19 cellular contexts compared by ENCODE assay signal in the genomic region with DNA sequence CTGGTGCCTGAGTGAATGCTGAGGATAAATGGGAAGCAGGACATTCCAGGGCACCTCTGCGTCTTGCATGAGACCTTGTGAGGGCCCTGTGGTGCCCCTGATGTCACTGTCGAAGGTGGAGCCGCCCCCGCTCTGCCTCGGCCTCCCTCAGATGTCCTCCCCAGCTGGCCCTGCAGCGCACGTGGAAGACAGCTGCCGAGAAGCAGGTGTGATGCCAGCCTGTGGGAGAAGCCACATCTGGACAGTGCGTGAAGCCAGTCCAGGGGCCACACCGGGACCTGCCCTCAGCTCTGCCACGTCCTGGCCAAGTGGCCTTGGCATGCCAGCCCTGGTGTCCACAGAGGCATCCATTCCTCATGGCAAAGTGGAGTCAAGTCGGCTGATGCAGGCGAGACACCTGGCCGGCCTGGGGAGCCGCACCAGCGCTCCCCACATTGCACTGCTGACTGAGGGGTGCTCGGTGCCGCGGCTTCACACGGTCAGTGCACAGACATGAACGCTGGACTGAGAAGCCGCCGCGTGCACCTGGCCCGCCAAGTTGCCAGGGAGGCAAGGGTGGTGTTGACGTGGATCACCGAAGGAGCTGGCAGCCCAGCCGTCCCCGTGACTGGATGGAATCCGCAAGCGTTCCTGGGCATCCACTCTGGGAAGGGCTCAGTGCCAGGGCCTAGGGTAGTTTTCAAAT. TPM values are rescaled to one million over a fixed set of nuclear protein-coding genes. Genes with fewer than 3 reads are reported as not detected.
DNase-seq lines count a peak whose midpoint lies in the region; ATAC-seq and TF ChIP-seq lines count a peak whose summit lies in the region.
"Had no signal": no experiment of that assay in that cellular context is flagged by ENCODE, and none has a peak within 500 bp of the region (broad histone marks: within the 10 kb centered on the region; RNA-seq: fewer than 3 reads in every experiment).

No MANE protein-coding gene starts in this region.

- H3K4me3 ChIP-seq in right cardiac atrium (ENCODE audit: low read length) (no peak overlapping the region), spleen (no peak overlapping the region)
- H3K4me3 ChIP-seq: A549, breast epithelium had no signal

- no peaks in the 10 kb centered on the region for H3K9me3 ChIP-seq in right cardiac atrium (ENCODE audit: control insufficient read depth, low read length)
- no peaks in the 10 kb centered on the region for H3K9me3 ChIP-seq in spleen
- H3K9me3 ChIP-seq: A549, breast epithelium had no signal

- DNase-seq in activated CD4-positive, alpha-beta T cell treated with anti-CD3 and anti-CD28 coated beads, Interleukin-2, amount 10 ng/mL, durations not matched to agents 7 days and 5 days = peak; percentile 3
- DNase-seq in activated CD4-positive, alpha-beta T cell treated with anti-CD3 and anti-CD28 coated beads, Interleukin-2, amount 50 U/mL, for 48 hours = no peak
- DNase-seq in activated CD8-positive, alpha-beta memory T cell treated with anti-CD3 and anti-CD28 coated beads, Interleukin-2, amount 50 U/mL, for 4 hours = peak; percentile 12
- DNase-seq in right cardiac atrium = peak; percentile 63 to 83 (median 79)
- DNase-seq in spleen = peak; percentile 71
- no peak for DNase-seq in left colon
- DNase-seq: activated naive CD8-positive, alpha-beta T cell treated with anti-CD3 and anti-CD28 coated beads for 36 hours; DMS79; mammary epithelial cell; NCI-H146; NCI-H345; SIG-M5; T-helper 9 cell had no signal

- 76% methylated on average over 31 of the region's 31 CpGs for WGBS in right cardiac atrium
- WGBS in spleen, 5 donors = 89 to 93% (median 90%) methylated on average over 17 to 31 of the region's 31 CpGs

- CTCF ChIA-PET in activated CD4-positive, alpha-beta T cell treated with anti-CD3 and anti-CD28 coated beads, Interleukin-2, amount 10 ng/mL, durations not matched to agents 7 days and 5 days (lab: Charles Lee) = interaction anchor here (0.6 kb wide), 1 partner anchor 294 kb away, joined by 3 read pairs; no protein-coding TSS in a partner anchor

- no peak overlapping the region for H3K4me3 Mint-ChIP-seq in activated CD4-positive, alpha-beta T cell treated with anti-CD3 and anti-CD28 coated beads, Interleukin-2, amount 10 ng/mL, durations not matched to agents 7 days and 5 days
- H3K4me3 Mint-ChIP-seq: activated naive CD8-positive, alpha-beta T cell treated with anti-CD3 and anti-CD28 coated beads for 36 hours; CD14-positive monocyte; nephron had no signal

- intact Hi-C loops in right cardiac atrium (cut with DNase I) = no loop called here
- intact Hi-C loops in spleen (cut with DNase I; ENCODE audit: low total_unique reads) = no loop called here
- intact Hi-C loops in left colon (cut with DNase I, micrococcal nuclease) = no loop called here

- no peak overlapping the region for H3K27ac Mint-ChIP-seq in activated CD4-positive, alpha-beta T cell treated with anti-CD3 and anti-CD28 coated beads, Interleukin-2, amount 10 ng/mL, durations not matched to agents 7 days and 5 days
- H3K27ac Mint-ChIP-seq: activated naive CD8-positive, alpha-beta T cell treated with anti-CD3 and anti-CD28 coated beads for 36 hours; nephron had no signal

- peak; percentile 58 to 59 for ATAC-seq in right cardiac atrium
- ATAC-seq in left colon = no peak
- no peak for ATAC-seq in HG03196 (IDR thresholded peaks at IDR 0.05; ENCODE audit: unreplicated experiment)
- no peak for ATAC-seq in GM19023 (IDR thresholded peaks at IDR 0.05; ENCODE audit: unreplicated experiment)

- H3K27me3 Mint-ChIP-seq in activated CD4-positive, alpha-beta T cell treated with anti-CD3 and anti-CD28 coated beads, Interleukin-2, amount 10 ng/mL, durations not matched to agents 7 days and 5 days = no peaks in the 10 kb centered on the region
- H3K27me3 Mint-ChIP-seq: activated naive CD8-positive, alpha-beta T cell treated with anti-CD3 and anti-CD28 coated beads for 36 hours had no signal

- no peaks in the 10 kb centered on the region for H3K9me3 Mint-ChIP-seq in activated CD4-positive, alpha-beta T cell treated with anti-CD3 and anti-CD28 coated beads, Interleukin-2, amount 10 ng/mL, durations not matched to agents 7 days and 5 days
- H3K9me3 Mint-ChIP-seq: activated naive CD8-positive, alpha-beta T cell treated with anti-CD3 and anti-CD28 coated beads for 36 hours; nephron had no signal

- H3K4me1 ChIP-seq in right cardiac atrium (ENCODE audit: control insufficient read depth, insufficient read depth, low read length) (peaks cover 3% of the 10 kb centered on the region), spleen (peaks cover 9 to 19% (median 17%) of the 10 kb centered on the region in 6 donors)
- H3K4me1 ChIP-seq: breast epithelium had no signal

- no peaks in the 10 kb centered on the region for H3K36me3 Mint-ChIP-seq in activated CD4-positive, alpha-beta T cell treated with anti-CD3 and anti-CD28 coated beads, Interleukin-2, amount 10 ng/mL, durations not matched to agents 7 days and 5 days (ENCODE audit: low read depth)
- H3K36me3 Mint-ChIP-seq: activated naive CD8-positive, alpha-beta T cell treated with anti-CD3 and anti-CD28 coated beads for 36 hours; CD14-positive monocyte had no signal

- no peaks in the 10 kb centered on the region for H3K36me3 ChIP-seq in spleen
- H3K36me3 ChIP-seq: breast epithelium had no signal

- POLR2A ChIA-PET in activated CD4-positive, alpha-beta T cell treated with anti-CD3 and anti-CD28 coated beads, Interleukin-2, amount 10 ng/mL, durations not matched to agents 7 days and 5 days (lab: Charles Lee) = no interaction called here

- H3K27ac ChIP-seq in right cardiac atrium (ENCODE audit: low read length) = no peak overlapping the region
- H3K27ac ChIP-seq in spleen = no peak overlapping the region
- H3K27ac ChIP-seq: A549, breast epithelium had no signal

- H3K27me3 ChIP-seq in right cardiac atrium (ENCODE audit: control insufficient read depth, insufficient read depth) (no peaks in the 10 kb centered on the region), spleen (replicated peaks in 1 of 7) (no peaks in the 10 kb centered on the region)
- H3K27me3 ChIP-seq: breast epithelium had no signal

- peaks cover 16% of the 10 kb centered on the region for H3K4me1 Mint-ChIP-seq in activated CD4-positive, alpha-beta T cell treated with anti-CD3 and anti-CD28 coated beads, Interleukin-2, amount 10 ng/mL, durations not matched to agents 7 days and 5 days

- TF ChIP-seq POLR2A in spleen (IDR thresholded peaks at IDR 0.05) = no peak

- TF ChIP-seq CTCF in spleen (IDR thresholded peaks at IDR 0.05 in 8 of 11, conservative IDR thresholded peaks at IDR 0.05 in 3 of 11) = no peak

RNA-seq across cellular contexts. Expression of a gene that starts 21.5 kb away (rescaled TPM):
- total RNA-seq in activated CD4-positive, alpha-beta T cell treated with anti-CD3 and anti-CD28 coated beads, Interleukin-2, amount 10 ng/mL, durations not matched to agents 7 days and 5 days = 1 to 10 TPM; 2.1 to 2.2 TPM
- total RNA-seq in right cardiac atrium = 10 to 100 TPM; 57.3 to 77.1 (median 70.9) TPM
- 67.9 TPM for polyA plus RNA-seq in right cardiac atrium
- 10 to 100 TPM; 14.7 to 51.2 (median 38.5) TPM for total RNA-seq in spleen
- 10 to 100 TPM; 15.3 to 26.5 (median 21.8) TPM for polyA plus RNA-seq in spleen
- total RNA-seq in left colon = 100 to 1,000 TPM in 1 of 2 donors, 10 to 100 TPM in 1; 96.7 to 133 TPM

Comparison
In these comparisons a context has a peak if more than half of its experiments do, and no peak if none do; other contexts are left out.
1. DNase-seq: peak in activated CD4-positive, alpha-beta T cell treated with anti-CD3 and anti-CD28 coated beads, Interleukin-2, amount 10 ng/mL, durations not matched to agents 7 days and 5 days (single experiment), activated CD8-positive, alpha-beta memory T cell treated with anti-CD3 and anti-CD28 coated beads, Interleukin-2, amount 50 U/mL, for 4 hours (single experiment), right cardiac atrium (3 of 3) and spleen (single experiment); none in activated CD4-positive, alpha-beta T cell treated with anti-CD3 and anti-CD28 coated beads, Interleukin-2, amount 50 U/mL, for 48 hours (0 of 2) and left colon (0 of 2).
2. ATAC-seq: peak in right cardiac atrium (2 of 2); none in left colon (single experiment), HG03196 (single experiment) and GM19023 (single experiment).
3. RNA of a gene that starts 21.5 kb away (total RNA-seq): 96.7 to 133 TPM in left colon, 57.3 to 77.1 TPM in right cardiac atrium and 14.7 to 51.2 TPM in spleen; 2.1 to 2.2 TPM in activated CD4-positive, alpha-beta T cell treated with anti-CD3 and anti-CD28 coated beads, Interleukin-2, amount 10 ng/mL, durations not matched to agents 7 days and 5 days; every median in the first group is over 4 times any median in the second.